Comparison of ENCODE assay signal across 8 cellular contexts in the genomic region with DNA sequence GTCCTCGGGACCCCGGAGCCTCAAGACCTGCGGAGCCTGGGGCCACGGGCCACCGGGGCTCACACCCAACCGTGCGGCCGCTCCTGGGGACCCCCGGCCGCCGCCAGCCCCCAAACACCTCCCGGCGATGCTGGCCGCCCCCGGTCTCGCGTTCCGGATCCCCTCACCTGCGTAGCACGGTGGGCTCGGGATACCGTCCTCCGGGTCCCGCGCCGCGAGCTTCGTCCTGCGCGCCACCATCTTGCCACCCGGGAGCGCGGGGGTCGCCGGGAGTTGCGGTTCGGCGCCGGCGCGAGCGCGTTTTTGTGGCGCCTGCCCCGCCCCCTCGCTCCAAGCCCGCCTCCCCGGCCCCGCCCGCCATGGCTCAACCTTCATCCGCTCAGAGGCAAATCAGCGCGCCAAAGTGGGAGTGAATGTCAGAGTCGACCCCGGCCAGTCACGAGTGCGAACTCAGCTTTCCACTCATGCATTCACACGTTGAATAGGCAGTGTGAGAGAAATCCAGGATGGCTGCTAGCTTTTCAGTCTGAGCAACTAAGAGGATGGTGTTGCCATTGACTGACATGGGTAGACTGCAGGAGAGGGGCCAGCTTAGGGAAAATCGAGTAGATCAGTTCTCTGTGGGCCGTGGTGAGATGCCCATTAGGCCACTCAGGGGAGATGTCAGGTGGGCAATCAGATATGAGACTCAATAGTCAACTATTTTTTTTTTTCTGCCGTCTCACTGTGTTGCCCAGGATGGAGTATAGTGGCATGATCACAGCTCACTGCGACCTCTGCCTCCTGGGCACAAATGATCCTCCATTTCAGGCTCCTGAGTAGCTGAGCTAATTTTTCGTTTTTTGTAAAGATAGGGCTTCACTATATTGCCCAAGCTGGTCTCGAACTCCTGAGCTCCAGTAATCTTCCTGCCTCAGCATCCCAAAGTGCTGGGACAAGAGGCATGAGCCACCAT. TPM values are rescaled to one million over a fixed set of nuclear protein-coding genes. Genes with fewer than 3 reads are reported as not detected.
DNase-seq lines count a peak whose midpoint lies in the region; ATAC-seq and FAIRE-seq lines count a peak whose summit lies in the region.

No MANE protein-coding gene starts in this region.

- H3K27me3 Mint-ChIP-seq in naive thymus-derived CD4-positive, alpha-beta T cell: no peaks in the 10 kb centered on the region

- CTCF ChIA-PET in naive thymus-derived CD4-positive, alpha-beta T cell (lab: Charles Lee): interaction anchor here (0.6 kb wide), 1 partner anchor 14 kb away, joined by 10 read pairs; no protein-coding TSS in a partner anchor

- peaks cover 11 to 16% (median 14%) of the 10 kb centered on the region in 7 donors for H3K4me1 Mint-ChIP-seq in naive thymus-derived CD4-positive, alpha-beta T cell

- peak; percentile 95 for ATAC-seq in naive thymus-derived CD4-positive, alpha-beta T cell

- H3K9me3 Mint-ChIP-seq in naive thymus-derived CD4-positive, alpha-beta T cell: no peaks in the 10 kb centered on the region

- peak; percentile 87 for FAIRE-seq in GM18507 (lab: Jason Lieb, UNC)

- peak overlapping the region; percentile 75 for H3K4me3 ChIP-seq in naive thymus-derived CD4-positive, alpha-beta T cell (ENCODE audit: low read length)

- peak overlapping the region; percentile 76 to 95 (median 87) for H3K27ac Mint-ChIP-seq in naive thymus-derived CD4-positive, alpha-beta T cell

- H3K4me1 ChIP-seq in naive thymus-derived CD4-positive, alpha-beta T cell (ENCODE audit: control insufficient read depth in 2 of 2, insufficient read depth in 2 of 2, low read length in 2 of 2): peaks cover 5 to 10% of the 10 kb centered on the region in 2 donors

- H3K9me3 ChIP-seq in naive thymus-derived CD4-positive, alpha-beta T cell (ENCODE audit: control insufficient read depth in 2 of 3, low read length in 3 of 3): no peaks in the 10 kb centered on the region

- DNase-seq in A172 (ENCODE audit: low spot score) (peak; percentile 11), GM18507 (ENCODE audit: extremely low spot score, insufficient read length, low read depth) (peak; percentile 68), HS-27A (ENCODE audit: low read depth) (peak; percentile 26), OCI-M1 (lab: John Stamatoyannopoulos, UW) (peak; percentile 84), fibroblast of gingiva (ENCODE audit: low read depth) (peak; percentile 65)
- DNase-seq in activated T-cell treated with anti-CD3 and anti-CD28 coated beads, Interleukin-2, amount 50 U/mL, for 48 hours: peak; percentile 89 to 90
- DNase-seq in naive thymus-derived CD4-positive, alpha-beta T cell: peak; percentile 69 to 88 (median 80)
- DNase-seq in stimulated activated CD8-positive, alpha-beta memory T cell treated with anti-CD3 and anti-CD28 coated beads, Interleukin-7, amount 100 ng/mL, for 48 hours (ENCODE audit: extremely low read depth in 1 of 2, low read depth in 1 of 2): peak; percentile 66 to 74

- peak overlapping the region; percentile 78 for H3K27ac ChIP-seq in naive thymus-derived CD4-positive, alpha-beta T cell (ENCODE audit: low read depth, low read length)

- POLR2A ChIA-PET in naive thymus-derived CD4-positive, alpha-beta T cell (lab: Charles Lee): interaction anchor here (0.5 to 1.5 kb wide), 5 partner anchors 29 to 354 kb away, joined by 3 to 8 read pairs (median 3); a partner anchor contains a TSS

- peaks cover 2 to 61% (median 12%) of the 10 kb centered on the region in 3 experiments for H3K36me3 ChIP-seq in naive thymus-derived CD4-positive, alpha-beta T cell (ENCODE audit: control insufficient read depth in 2 of 3, insufficient read depth in 3 of 3, low read length in 3 of 3)

- peaks cover 0 to 25% (median 6%) of the 10 kb centered on the region in 5 donors for H3K36me3 Mint-ChIP-seq in naive thymus-derived CD4-positive, alpha-beta T cell

- H3K4me3 Mint-ChIP-seq in naive thymus-derived CD4-positive, alpha-beta T cell: peak overlapping the region; percentile 83 to 99 (median 93)

- intact Hi-C loops in naive thymus-derived CD4-positive, alpha-beta T cell (cut with micrococcal nuclease): loop anchor here (1.0 to 2.0 kb wide), 2 partner anchors 32 to 67 kb away; a partner anchor contains a TSS

- H3K27me3 ChIP-seq in naive thymus-derived CD4-positive, alpha-beta T cell (ENCODE audit: control insufficient read depth in 2 of 2, insufficient read depth in 2 of 2, low read length in 2 of 2): no peaks in the 10 kb centered on the region

RNA-seq across cellular contexts. Expression of a gene that starts 28.3 kb away (rescaled TPM):
- not detected in 2 replicates for total RNA-seq in A172 (2014; rRNA removed; shearing (Covaris generic))
- 1 to 10 TPM in 1 of 5 experiments, under 1 TPM in 3, not detected in 1; 0.27 to 1.0 (median 0.82) TPM for total RNA-seq in naive thymus-derived CD4-positive, alpha-beta T cell
- under 1 TPM; 0.25 to 0.28 TPM for polyA plus RNA-seq in naive thymus-derived CD4-positive, alpha-beta T cell

RNA-seq across cellular contexts. Expression of a gene that starts 32.6 kb away (rescaled TPM):
- total RNA-seq in A172 (2014; rRNA removed; shearing (Covaris generic)): 28.5 and 30.6 TPM in 2 replicates
- total RNA-seq in naive thymus-derived CD4-positive, alpha-beta T cell: 10 to 100 TPM; 62.5 to 86.7 (median 75.2) TPM
- 100 to 1,000 TPM in 1 of 2 donors, 10 to 100 TPM in 1; 60.7 to 109 TPM for polyA plus RNA-seq in naive thymus-derived CD4-positive, alpha-beta T cell

RNA-seq across cellular contexts. Expression of a gene that starts 58.4 kb away (rescaled TPM):
- not detected in 2 replicates for total RNA-seq in A172 (2014; rRNA removed; shearing (Covaris generic))
- total RNA-seq in naive thymus-derived CD4-positive, alpha-beta T cell: 1 to 10 TPM; 1.1 to 5.0 (median 1.5) TPM
- under 1 TPM; 0.35 to 0.45 TPM for polyA plus RNA-seq in naive thymus-derived CD4-positive, alpha-beta T cell

Comparison
In these comparisons a context has a peak if more than half of its experiments do, and no peak if none do; other contexts are left out.
1. Peak in every context shown above with its lines: DNase-seq, ATAC-seq, H3K4me3 ChIP-seq and H3K27ac ChIP-seq.
2. DNase-seq: peak in every context shown above with its lines; median percentile 90 in activated T-cell treated with anti-CD3 and anti-CD28 coated beads, Interleukin-2, amount 50 U/mL, for 48 hours; 84 in OCI-M1; 80 in naive thymus-derived CD4-positive, alpha-beta T cell; 70 in stimulated activated CD8-positive, alpha-beta memory T cell treated with anti-CD3 and anti-CD28 coated beads, Interleukin-7, amount 100 ng/mL, for 48 hours; 68 in GM18507; 65 in fibroblast of gingiva; 26 in HS-27A; 11 in A172.